1 cellular context compared by ENCODE assay signal in genomic region chr2:203650860-203651613, GRCh38.
TF ChIP-seq lines count a peak whose summit lies in the region.

No MANE protein-coding gene starts in this region.

TF ChIP-seq in HepG2, 621 proteins besides CTCF, POLR2A, EP300 and RAD21 (continued from another document and continues in another):
- TF ChIP-seq ZUFSP (CRISPR knock-in tag; IDR thresholded peaks at IDR 0.05; ENCODE audit: borderline replicate concordance), result no peak
- peak; percentile 90 for TF ChIP-seq HOXA3 (CRISPR knock-in tag; IDR thresholded peaks at IDR 0.05)
- TF ChIP-seq ZNF296 (CRISPR knock-in tag; conservative IDR thresholded peaks at IDR 0.05), result no peak
- no peak for TF ChIP-seq MED8 (CRISPR knock-in tag; IDR thresholded peaks at IDR 0.05; ENCODE audit: insufficient replicate concordance)
- TF ChIP-seq HCFC1 (IDR thresholded peaks at IDR 0.05; ENCODE audit: low read depth, low read length), result no peak
- TF ChIP-seq THAP11 (CRISPR knock-in tag; IDR thresholded peaks at IDR 0.05), result no peak; the same call in 1 of the 2 replicates
- 0 out of 2 replicates have a peak, but pooled peaks have one; percentile 44 for TF ChIP-seq ZNF317 (CRISPR knock-in tag; IDR thresholded peaks at IDR 0.05)
- 0 out of 2 replicates have a peak, but pooled peaks have one; percentile 13 for TF ChIP-seq RERE (CRISPR knock-in tag; IDR thresholded peaks at IDR 0.05; ENCODE audit: low read depth)
- TF ChIP-seq STAT6 (CRISPR knock-in tag; IDR thresholded peaks at IDR 0.05; ENCODE audit: borderline replicate concordance), result 0 out of 2 replicates have a peak, but pooled peaks have one; percentile 77
- peak; percentile 59; the same call in 1 of the 2 replicates for TF ChIP-seq HOXA5 (CRISPR knock-in tag; IDR thresholded peaks at IDR 0.05)
- no peak for TF ChIP-seq ADNP (CRISPR knock-in tag; IDR thresholded peaks at IDR 0.05)
- TF ChIP-seq ZNF7 (CRISPR knock-in tag; IDR thresholded peaks at IDR 0.05), result 0 out of 2 replicates have a peak, but pooled peaks have one; percentile 20
- TF ChIP-seq EZH2 (conservative IDR thresholded peaks at IDR 0.05; ENCODE audit: low read depth, low read length), result no peak
- no peak for TF ChIP-seq CHCHD3 (CRISPR knock-in tag; IDR thresholded peaks at IDR 0.05)
- TF ChIP-seq, protein P1, sequence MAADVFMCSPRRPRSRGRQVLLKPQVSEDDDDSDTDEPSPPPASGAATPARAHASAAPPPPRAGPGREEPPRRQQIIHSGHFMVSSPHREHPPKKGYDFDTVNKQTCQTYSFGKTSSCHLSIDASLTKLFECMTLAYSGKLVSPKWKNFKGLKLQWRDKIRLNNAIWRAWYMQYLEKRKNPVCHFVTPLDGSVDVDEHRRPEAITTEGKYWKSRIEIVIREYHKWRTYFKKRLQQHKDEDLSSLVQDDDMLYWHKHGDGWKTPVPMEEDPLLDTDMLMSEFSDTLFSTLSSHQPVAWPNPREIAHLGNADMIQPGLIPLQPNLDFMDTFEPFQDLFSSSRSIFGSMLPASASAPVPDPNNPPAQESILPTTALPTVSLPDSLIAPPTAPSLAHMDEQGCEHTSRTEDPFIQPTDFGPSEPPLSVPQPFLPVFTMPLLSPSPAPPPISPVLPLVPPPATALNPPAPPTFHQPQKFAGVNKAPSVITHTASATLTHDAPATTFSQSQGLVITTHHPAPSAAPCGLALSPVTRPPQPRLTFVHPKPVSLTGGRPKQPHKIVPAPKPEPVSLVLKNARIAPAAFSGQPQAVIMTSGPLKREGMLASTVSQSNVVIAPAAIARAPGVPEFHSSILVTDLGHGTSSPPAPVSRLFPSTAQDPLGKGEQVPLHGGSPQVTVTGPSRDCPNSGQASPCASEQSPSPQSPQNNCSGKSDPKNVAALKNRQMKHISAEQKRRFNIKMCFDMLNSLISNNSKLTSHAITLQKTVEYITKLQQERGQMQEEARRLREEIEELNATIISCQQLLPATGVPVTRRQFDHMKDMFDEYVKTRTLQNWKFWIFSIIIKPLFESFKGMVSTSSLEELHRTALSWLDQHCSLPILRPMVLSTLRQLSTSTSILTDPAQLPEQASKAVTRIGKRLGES (CRISPR knock-in tag; IDR thresholded peaks at IDR 0.05; ENCODE audit: borderline replicate concordance), result no peak
- no peak for TF ChIP-seq BATF2 (CRISPR knock-in tag; IDR thresholded peaks at IDR 0.05)
- no peak for TF ChIP-seq TRIM22 (IDR thresholded peaks at IDR 0.05)
- no peak for TF ChIP-seq TERF1 (CRISPR knock-in tag; IDR thresholded peaks at IDR 0.05)
- no peak for TF ChIP-seq PCBP1 (IDR thresholded peaks at IDR 0.05; ENCODE audit: borderline replicate concordance, low read depth, low read length)
- TF ChIP-seq ZNF224 (CRISPR knock-in tag; IDR thresholded peaks at IDR 0.05), result no peak
- TF ChIP-seq SP2 (CRISPR knock-in tag; IDR thresholded peaks at IDR 0.05), result no peak
- 0 out of 2 replicates have a peak, but pooled peaks have one; percentile 27 for TF ChIP-seq SSRP1 (CRISPR knock-in tag; IDR thresholded peaks at IDR 0.05)
- TF ChIP-seq EHMT2 (IDR thresholded peaks at IDR 0.05; ENCODE audit: borderline replicate concordance, low read depth, low read length), result peak; percentile 89
- TF ChIP-seq, protein P2, sequence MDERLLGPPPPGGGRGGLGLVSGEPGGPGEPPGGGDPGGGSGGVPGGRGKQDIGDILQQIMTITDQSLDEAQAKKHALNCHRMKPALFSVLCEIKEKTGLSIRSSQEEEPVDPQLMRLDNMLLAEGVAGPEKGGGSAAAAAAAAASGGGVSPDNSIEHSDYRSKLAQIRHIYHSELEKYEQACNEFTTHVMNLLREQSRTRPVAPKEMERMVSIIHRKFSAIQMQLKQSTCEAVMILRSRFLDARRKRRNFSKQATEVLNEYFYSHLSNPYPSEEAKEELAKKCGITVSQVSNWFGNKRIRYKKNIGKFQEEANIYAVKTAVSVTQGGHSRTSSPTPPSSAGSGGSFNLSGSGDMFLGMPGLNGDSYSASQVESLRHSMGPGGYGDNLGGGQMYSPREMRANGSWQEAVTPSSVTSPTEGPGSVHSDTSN (CRISPR knock-in tag; IDR thresholded peaks at IDR 0.05), result no peak
- TF ChIP-seq SNRNP70 (IDR thresholded peaks at IDR 0.05; ENCODE audit: low read depth, low read length), result no peak
- TF ChIP-seq MIER3 (CRISPR knock-in tag; IDR thresholded peaks at IDR 0.05; ENCODE audit: borderline replicate concordance), result peak; percentile 74; the same call in 1 of the 2 replicates
- TF ChIP-seq, protein P3, sequence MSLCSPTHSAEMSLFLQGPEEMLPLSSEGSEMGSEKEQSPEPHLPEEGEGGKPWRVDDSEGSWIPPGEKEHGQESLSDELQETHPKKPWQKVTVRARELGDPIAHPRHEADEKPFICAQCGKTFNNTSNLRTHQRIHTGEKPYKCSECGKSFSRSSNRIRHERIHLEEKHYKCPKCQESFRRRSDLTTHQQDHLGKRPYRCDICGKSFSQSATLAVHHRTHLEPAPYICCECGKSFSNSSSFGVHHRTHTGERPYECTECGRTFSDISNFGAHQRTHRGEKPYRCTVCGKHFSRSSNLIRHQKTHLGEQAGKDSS (CRISPR knock-in tag; IDR thresholded peaks at IDR 0.05; ENCODE audit: borderline replicate concordance, low read depth), result peak; percentile 59; the same call in 1 of the 2 replicates
- no peak for TF ChIP-seq GTF2F1 (IDR thresholded peaks at IDR 0.05; ENCODE audit: low read length)
- TF ChIP-seq POLR2G (IDR thresholded peaks at IDR 0.05; ENCODE audit: low read depth, low read length), result peak; percentile 91
- no peak for TF ChIP-seq MAZ (IDR thresholded peaks at IDR 0.05; ENCODE audit: borderline replicate concordance, low read depth, low read length)
- peak; percentile 65; the same call in 1 of the 2 replicates for TF ChIP-seq MAZ (CRISPR knock-in tag; IDR thresholded peaks at IDR 0.05; ENCODE audit: low read depth)
- no peak for TF ChIP-seq ZNF24 (IDR thresholded peaks at IDR 0.05)
- TF ChIP-seq REXO4 (CRISPR knock-in tag; IDR thresholded peaks at IDR 0.05; ENCODE audit: borderline replicate concordance), result no peak
- TF ChIP-seq ZNF660 (CRISPR knock-in tag; IDR thresholded peaks at IDR 0.05; ENCODE audit: borderline replicate concordance, low read depth), result no peak
- TF ChIP-seq, protein P4, sequence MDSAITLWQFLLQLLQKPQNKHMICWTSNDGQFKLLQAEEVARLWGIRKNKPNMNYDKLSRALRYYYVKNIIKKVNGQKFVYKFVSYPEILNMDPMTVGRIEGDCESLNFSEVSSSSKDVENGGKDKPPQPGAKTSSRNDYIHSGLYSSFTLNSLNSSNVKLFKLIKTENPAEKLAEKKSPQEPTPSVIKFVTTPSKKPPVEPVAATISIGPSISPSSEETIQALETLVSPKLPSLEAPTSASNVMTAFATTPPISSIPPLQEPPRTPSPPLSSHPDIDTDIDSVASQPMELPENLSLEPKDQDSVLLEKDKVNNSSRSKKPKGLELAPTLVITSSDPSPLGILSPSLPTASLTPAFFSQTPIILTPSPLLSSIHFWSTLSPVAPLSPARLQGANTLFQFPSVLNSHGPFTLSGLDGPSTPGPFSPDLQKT (CRISPR knock-in tag; IDR thresholded peaks at IDR 0.05; ENCODE audit: borderline replicate concordance), result no peak
